Comparison of ENCODE assay signal across 23 cellular contexts in genomic region chr2:161097157-161097556, GRCh38.
A peak's percentile ranks its signal among the peaks of the same experiment; 100 is the strongest.
DNase-seq lines count a peak whose midpoint lies in the region; ATAC-seq, FAIRE-seq and TF ChIP-seq lines count a peak whose summit lies in the region.
"Had no signal": no experiment of that assay in that cellular context is flagged by ENCODE, and none has a peak within 500 bp of the region (broad histone marks: within the 10 kb centered on the region; RNA-seq: fewer than 3 reads in every experiment).

No MANE protein-coding gene starts in this region.

- no peaks in the 10 kb centered on the region for H3K79me1 ChIP-seq in H9 (ENCODE audit: insufficient read depth, low read depth, low read length, poor library complexity, severe bottlenecking)

- DNase-seq in breast epithelium (ENCODE audit: low spot score in 2 of 2) (no peak), mammary epithelial cell (no peak), HepG2 (ENCODE audit: low spot score) (no peak), right lobe of liver (no peak), GM19239 (ENCODE audit: insufficient read length, low spot score) (no peak), suprapubic skin (ENCODE audit: low spot score in 2 of 2) (no peak), spleen (no peak), H9 (no peak)
- DNase-seq: AML-193; Caco-2; Calu3; CD4-positive, alpha-beta T cell; CD8-positive, alpha-beta T cell; DMS79 treated with DMSO at 0.1 percent for 48 hours; EL; GDM1 had no signal

- H3K36me3 Mint-ChIP-seq in H9 (ENCODE audit: insufficient read depth in 1 of 3, low read depth in 3 of 3), result peaks cover 0 to 4% (median 0%) of the 10 kb centered on the region in 3 experiments; a peak in 1 of 7 replicates
- H3K36me3 Mint-ChIP-seq: CD8-positive, alpha-beta T cell had no signal

- POLR2A ChIA-PET in HepG2 (lab: Yijun Ruan, JAX), result no interaction called here

- no peak overlapping the region for H3K18ac ChIP-seq in H9 (ENCODE audit: insufficient read length, low read depth, low read length)

- H3K27me3 ChIP-seq in breast epithelium (no peaks in the 10 kb centered on the region), mammary epithelial cell (ENCODE audit: insufficient read depth, low read length) (no peaks in the 10 kb centered on the region), HepG2 (ENCODE audit: control insufficient read depth in 1 of 2, insufficient read depth in 2 of 2, low read length in 2 of 2) (no peaks in the 10 kb centered on the region), right lobe of liver (no peaks in the 10 kb centered on the region), suprapubic skin (no peaks in the 10 kb centered on the region), spleen (replicated peaks in 1 of 7) (no peaks in the 10 kb centered on the region), H9 (ENCODE audit: insufficient read depth, low read length) (no peaks in the 10 kb centered on the region)
- H3K27me3 ChIP-seq: BLaER1 treated with 17β-estradiol and CSF1 and Interleukin-3, amounts not matched to agents 10 nM and 100 nM had no signal

- H4K20me1 ChIP-seq in mammary epithelial cell (ENCODE audit: insufficient read depth, low read length) (no peaks in the 10 kb centered on the region), HepG2 (ENCODE audit: insufficient read depth, low read length) (no peaks in the 10 kb centered on the region), H9 (ENCODE audit: control insufficient read depth, insufficient read depth, insufficient read length) (no peaks in the 10 kb centered on the region)
- H4K20me1 ChIP-seq: BLaER1 treated with 17β-estradiol and CSF1 and Interleukin-3, amounts not matched to agents 10 nM and 100 nM had no signal

- no peak for TF ChIP-seq EP300 in HepG2 (IDR thresholded peaks at IDR 0.05; ENCODE audit: low read depth in 2 of 2, low read length in 2 of 2)
- TF ChIP-seq EP300 in HepG2 (CRISPR knock-in tag; IDR thresholded peaks at IDR 0.05; ENCODE audit: borderline replicate concordance), result no peak
- no peak for TF ChIP-seq EP300 in suprapubic skin (IDR thresholded peaks at IDR 0.05)

- H3K56ac ChIP-seq in H9 (ENCODE audit: insufficient read length, low read depth, low read length), result no peak overlapping the region

- peaks cover 4 to 13% of the 10 kb centered on the region in 2 experiments; a peak in 3 of 5 replicates for H3K9me3 Mint-ChIP-seq in H9
- H3K9me3 Mint-ChIP-seq: CD4-positive, alpha-beta T cell; CD8-positive, alpha-beta T cell had no signal

- CTCF ChIA-PET in mammary epithelial cell (lab: Charles Lee; ENCODE audit: low non-redundant PET) (no interaction called here), HepG2 (lab: Yijun Ruan, JAX; ENCODE audit: low intra/inter-chr PET ratio, low total read pairs) (no interaction called here)

- no peak for TF ChIP-seq RAD21 in HepG2 (CRISPR knock-in tag; IDR thresholded peaks at IDR 0.05)

- H3K4me3 ChIP-seq in breast epithelium (no peak overlapping the region), mammary epithelial cell (replicated peaks in 1 of 3; ENCODE audit: insufficient read depth in 1 of 3, low read depth in 2 of 3, low read length in 3 of 3) (no peak overlapping the region), HepG2 (replicated peaks in 1 of 3; ENCODE audit: insufficient read depth in 1 of 3, low read depth in 2 of 3, low read length in 3 of 3) (no peak overlapping the region), right lobe of liver (no peak overlapping the region), suprapubic skin (no peak overlapping the region), spleen (no peak overlapping the region)
- H3K4me3 ChIP-seq: A549; BLaER1 treated with 17β-estradiol and CSF1 and Interleukin-3, amounts not matched to agents 10 nM and 100 nM; GM12878 had no signal

- no peak for ATAC-seq in HepG2
- no peak for ATAC-seq in right lobe of liver
- ATAC-seq: A549; CD8-positive, alpha-beta T cell had no signal

- in situ Hi-C loops in mammary epithelial cell (cut with MboI; ENCODE audit: low sequenced_read_pairs in 2 of 2), result no loop called here
- in situ Hi-C loops in HepG2 (cut with HindIII; ENCODE audit: extremely low pct_ligation_motif_present, low pct_unique_long_range_greater_than_20kb), result no loop called here

- peak overlapping the region; percentile 62 to 77 for H3K27ac ChIP-seq in breast epithelium
- H3K27ac ChIP-seq in mammary epithelial cell (ENCODE audit: insufficient read depth, low read depth, low read length), result no peak overlapping the region
- no peak overlapping the region for H3K27ac ChIP-seq in HepG2 (ENCODE audit: extremely low read length, insufficient read depth, low read length)
- H3K27ac ChIP-seq in right lobe of liver, result no peak overlapping the region
- H3K27ac ChIP-seq in suprapubic skin, result peak overlapping the region; percentile 17
- H3K27ac ChIP-seq in spleen, result no peak overlapping the region
- H3K27ac ChIP-seq in H9 (ENCODE audit: insufficient read length, low read depth, low read length), result no peak overlapping the region
- H3K27ac ChIP-seq: 22Rv1; A549; BLaER1 treated with 17β-estradiol and CSF1 and Interleukin-3, amounts not matched to agents 10 nM and 100 nM; C4-2B had no signal

- H3K36me3 ChIP-seq in breast epithelium (no peaks in the 10 kb centered on the region), mammary epithelial cell (ENCODE audit: insufficient read depth, low read length) (no peaks in the 10 kb centered on the region), HepG2 (replicated peaks in 1 of 2; ENCODE audit: control insufficient read depth in 1 of 2, insufficient read depth in 2 of 2, low read length in 2 of 2) (no peaks in the 10 kb centered on the region), right lobe of liver (no peaks in the 10 kb centered on the region), suprapubic skin (no peaks in the 10 kb centered on the region), spleen (no peaks in the 10 kb centered on the region)
- H3K36me3 ChIP-seq: BLaER1 treated with 17β-estradiol and CSF1 and Interleukin-3, amounts not matched to agents 10 nM and 100 nM had no signal

- H2BK20ac ChIP-seq in H9 (ENCODE audit: low read depth, low read length, poor library complexity, severe bottlenecking), result no peak overlapping the region

- H3K27ac Mint-ChIP-seq in H9, result no peak overlapping the region
- H3K27ac Mint-ChIP-seq: B cell; CD4-positive, alpha-beta T cell; CD8-positive, alpha-beta T cell had no signal

- intact Hi-C loops in breast epithelium (cut with DNase I; ENCODE audit: low total_unique reads), result no loop called here
- intact Hi-C loops in mammary epithelial cell (cut with micrococcal nuclease), result no loop called here
- intact Hi-C loops in HepG2 (cut with micrococcal nuclease; ENCODE audit: unreplicated experiment), result no loop called here
- intact Hi-C loops in right lobe of liver (cut with DNase I), result no loop called here
- intact Hi-C loops in spleen (cut with DNase I; ENCODE audit: low total_unique reads), result no loop called here

- H3K27me3 Mint-ChIP-seq in H9 (ENCODE audit: low read depth), result no peaks in the 10 kb centered on the region; the same call in 1 of the 2 replicates
- H3K27me3 Mint-ChIP-seq: B cell; CD4-positive, alpha-beta T cell had no signal

- H2BK5ac ChIP-seq in H9 (ENCODE audit: insufficient read length, low read length), result no peak overlapping the region

- no peak overlapping the region for H3K4ac ChIP-seq in H9 (ENCODE audit: low read depth, low read length)

- H2AFZ ChIP-seq in mammary epithelial cell (ENCODE audit: low read depth, low read length) (no peak overlapping the region), HepG2 (ENCODE audit: low read length) (no peak overlapping the region), H9 (ENCODE audit: low read length) (no peak overlapping the region)

- H4K91ac ChIP-seq in H9 (ENCODE audit: insufficient read length, low read depth, low read length), result no peak overlapping the region

- no peak for TF ChIP-seq POLR2A in breast epithelium (IDR thresholded peaks at IDR 0.05)
- TF ChIP-seq POLR2A in HepG2 (IDR thresholded peaks at IDR 0.05; ENCODE audit: insufficient read depth in 1 of 2, low read depth in 2 of 2, low read length in 2 of 2), result no peak
- no peak for TF ChIP-seq POLR2A in right lobe of liver (IDR thresholded peaks at IDR 0.05)
- no peak for TF ChIP-seq POLR2A in suprapubic skin (IDR thresholded peaks at IDR 0.05)
- no peak for TF ChIP-seq POLR2A in spleen (IDR thresholded peaks at IDR 0.05)

- no peak overlapping the region for H2AK5ac ChIP-seq in H9 (ENCODE audit: insufficient read length, low read length)

- H3K4me1 Mint-ChIP-seq in H9, result peaks cover 8 to 18% of the 10 kb centered on the region in 2 experiments

- no peak overlapping the region for H3T11ph ChIP-seq in H9 (ENCODE audit: low read length)

- BruUV-seq in mammary epithelial cell (replicated peaks; lab: Mats Ljungman, UMichigan), result no TSS peak
- BruUV-seq in HepG2 (replicated peaks; lab: Mats Ljungman, UMichigan), result no TSS peak

- WGBS in mammary epithelial cell (ENCODE audit: low coverage, missing lambda C conversion rate), result 90% methylated on average over 2 of the region's 2 CpGs
- WGBS in HepG2 (ENCODE audit: low lambda C conversion rate), result 4% methylated on average over 2 of the region's 2 CpGs
- WGBS in right lobe of liver (ENCODE audit: insufficient coverage, low coverage, low lambda C conversion rate, missing lambda C conversion rate), result 74% methylated on average over 2 of the region's 2 CpGs
- 91% methylated on average over 2 of the region's 2 CpGs for WGBS in suprapubic skin
- 83 to 92% (median 89%) methylated on average over 2 of the region's 2 CpGs for WGBS in spleen, 5 donors
- WGBS in H9 (ENCODE audit: extremely low coverage, insufficient read length, low lambda C conversion rate), result no CpG with 5 or more reads among the region's 2 CpGs

- TF ChIP-seq CTCF in breast epithelium (IDR thresholded peaks at IDR 0.05), result no peak
- no peak for TF ChIP-seq CTCF in mammary epithelial cell (conservative IDR thresholded peaks at IDR 0.05 in 1 of 2, IDR thresholded peaks at IDR 0.05 in 1 of 2; ENCODE audit: extremely low read depth in 1 of 2, insufficient read depth in 1 of 2, low read depth in 1 of 2, low read length in 2 of 2)
- TF ChIP-seq CTCF in HepG2 (CRISPR knock-in tag; IDR thresholded peaks at IDR 0.05), result no peak
- no peak for TF ChIP-seq CTCF in right lobe of liver (IDR thresholded peaks at IDR 0.05)
- TF ChIP-seq CTCF in suprapubic skin (IDR thresholded peaks at IDR 0.05), result no peak
- no peak for TF ChIP-seq CTCF in spleen (IDR thresholded peaks at IDR 0.05 in 8 of 11, conservative IDR thresholded peaks at IDR 0.05 in 3 of 11)
- no peak for TF ChIP-seq CTCF in H9 (conservative IDR thresholded peaks at IDR 0.05)

- H3K4me2 ChIP-seq in mammary epithelial cell (ENCODE audit: insufficient read depth, low read depth, low read length), result no peak overlapping the region
- H3K4me2 ChIP-seq in HepG2 (ENCODE audit: low read depth, low read length), result no peak overlapping the region
- no peak overlapping the region for H3K4me2 ChIP-seq in H9 (ENCODE audit: insufficient read depth, insufficient read length, low read length)
- H3K4me2 ChIP-seq: A549; BLaER1 treated with 17β-estradiol and CSF1 and Interleukin-3, amounts not matched to agents 10 nM and 100 nM had no signal

- H2BK12ac ChIP-seq in H9 (ENCODE audit: insufficient read length, low read depth, low read length), result no peak overlapping the region

- no peak overlapping the region for H3K14ac ChIP-seq in H9 (ENCODE audit: insufficient read depth, low read length)

- H2BK120ac ChIP-seq in H9 (ENCODE audit: low read depth, low read length, poor library complexity, severe bottlenecking), result no peak overlapping the region

- H4K8ac ChIP-seq in H9 (replicated peaks; ENCODE audit: insufficient read length, low read depth, low read length), result no peak overlapping the region

- H3K79me2 ChIP-seq in mammary epithelial cell (ENCODE audit: insufficient read depth, low read length) (no peaks in the 10 kb centered on the region), HepG2 (ENCODE audit: insufficient read depth, low read length) (no peaks in the 10 kb centered on the region), H9 (ENCODE audit: insufficient read depth, low read length) (no peaks in the 10 kb centered on the region)

- H3K9ac ChIP-seq in mammary epithelial cell (ENCODE audit: insufficient read depth, low read length) (no peak overlapping the region), HepG2 (ENCODE audit: insufficient read depth, low read depth, low read length) (no peak overlapping the region), H9 (ENCODE audit: extremely low read depth, insufficient read length, low read length) (no peak overlapping the region)
- H3K9ac ChIP-seq: BLaER1 treated with 17β-estradiol and CSF1 and Interleukin-3, amounts not matched to agents 10 nM and 100 nM had no signal

- no peak overlapping the region for H3K4me3 Mint-ChIP-seq in H9
- H3K4me3 Mint-ChIP-seq: B cell; CD4-positive, alpha-beta T cell; CD8-positive, alpha-beta T cell had no signal

- peaks cover 0 to 4% of the 10 kb centered on the region in 2 donors for H3K4me1 ChIP-seq in breast epithelium
- H3K4me1 ChIP-seq in mammary epithelial cell (ENCODE audit: insufficient read depth, low read length), result peaks cover 10% of the 10 kb centered on the region
- H3K4me1 ChIP-seq in HepG2 (ENCODE audit: insufficient read depth, low read length), result peaks cover 20% of the 10 kb centered on the region
- H3K4me1 ChIP-seq in right lobe of liver, result no peaks in the 10 kb centered on the region
- H3K4me1 ChIP-seq in suprapubic skin, result peaks cover 27% of the 10 kb centered on the region
- H3K4me1 ChIP-seq in spleen, result no peaks in the 10 kb centered on the region
- H3K4me1 ChIP-seq in H9 (ENCODE audit: insufficient read depth, low read length), result no peaks in the 10 kb centered on the region

- no peak overlapping the region for H3K23ac ChIP-seq in H9 (ENCODE audit: insufficient read length, low read depth, low read length)

- dilution Hi-C loops in mammary epithelial cell (cut with HindIII; ENCODE audit: low sequenced_read_pairs), result no loop called here

- no peak for FAIRE-seq in HepG2 (lab: Jason Lieb, UNC)
- peak; percentile 8 for FAIRE-seq in GM19239 (lab: Jason Lieb, UNC)
- FAIRE-seq: A549, D721Med, GM12878 had no signal

- H3K23me2 ChIP-seq in H9 (ENCODE audit: insufficient read length, low read depth, low read length, poor library complexity, severe bottlenecking), result no peaks in the 10 kb centered on the region

- no peak overlapping the region for H4K5ac ChIP-seq in H9 (ENCODE audit: insufficient read length, low read depth, low read length)

- H3K9me3 ChIP-seq in breast epithelium (no peaks in the 10 kb centered on the region), mammary epithelial cell (replicated peaks; ENCODE audit: insufficient read depth, low read length) (no peaks in the 10 kb centered on the region), HepG2 (ENCODE audit: low read length) (no peaks in the 10 kb centered on the region), right lobe of liver (no peaks in the 10 kb centered on the region), suprapubic skin (no peaks in the 10 kb centered on the region), spleen (peaks cover 0 to 4% (median 0%) of the 10 kb centered on the region in 8 donors), H9 (ENCODE audit: control insufficient read depth, low read depth, low read length) (no peaks in the 10 kb centered on the region)
- H3K9me3 ChIP-seq: A549, Caco-2 had no signal

- H2BK15ac ChIP-seq in H9 (ENCODE audit: low read depth, low read length), result no peak overlapping the region

Comparison
In these comparisons a context has a peak if more than half of its experiments do, and no peak if none do; other contexts are left out.
1. H3K27ac ChIP-seq: peak in breast epithelium (2 of 2) and suprapubic skin (single experiment); none in mammary epithelial cell (single experiment), HepG2 (single experiment), right lobe of liver (0 of 3), spleen (0 of 8) and H9 (single experiment).